29 cellular contexts compared by ENCODE assay signal in genomic region chr3:172115059-172115458, GRCh38.
DNase-seq lines count a peak whose midpoint lies in the region; ATAC-seq, FAIRE-seq and TF ChIP-seq lines count a peak whose summit lies in the region.
"Had no signal": no experiment of that assay in that cellular context is flagged by ENCODE, and none has a peak within 500 bp of the region (broad histone marks: within the 10 kb centered on the region; RNA-seq: fewer than 3 reads in every experiment).

No MANE protein-coding gene starts in this region.

- H3K4me1 ChIP-seq in HepG2 (ENCODE audit: insufficient read depth, low read length): peaks cover 96% of the 10 kb centered on the region
- H3K4me1 ChIP-seq in right lobe of liver: peaks cover 0 to 10% (median 0%) of the 10 kb centered on the region in 4 donors
- peaks cover 4% of the 10 kb centered on the region for H3K4me1 ChIP-seq in RWPE2 (ENCODE audit: insufficient read depth, poor library complexity, severe bottlenecking)
- no peaks in the 10 kb centered on the region for H3K4me1 ChIP-seq in smooth muscle cell (ENCODE audit: low read depth)
- no peaks in the 10 kb centered on the region for H3K4me1 ChIP-seq in trophoblast cell (ENCODE audit: control insufficient read depth in 1 of 2, insufficient read depth in 2 of 2, low read length in 2 of 2)

- DNase-seq in HepG2 (ENCODE audit: low spot score) (no peak), right lobe of liver (no peak), RWPE2 (ENCODE audit: low spot score) (no peak), mesothelial cell of epicardium (ENCODE audit: low spot score in 2 of 2, unreplicated experiment in 2 of 2) (no peak), smooth muscle cell (lab: John Stamatoyannopoulos, UW; ENCODE audit: unreplicated experiment) (no peak), NCI-H526 (lab: John Stamatoyannopoulos, UW) (no peak), trophoblast cell (no peak)
- DNase-seq: 8988T; ACHN; BE2C; Calu3; DMS79 treated with DMSO at 0.1 percent for 48 hours; GF-D8; H9; KBM-7; MV-4-11; NCI-H1105 treated with DMSO at 0.1 percent for 48 hours; NCI-H146; NCI-H1930; NCI-H2107; NCI-H524; NCI-H774; NK-92 treated with Interleukin-12 subunit alpha and Interleukin-12 subunit beta, amount 100 ng/mL, for 24 hours; PC-9; RPMI8226; SHP77 had no signal

- POLR2A ChIA-PET in HepG2 (lab: Yijun Ruan, JAX): no interaction called here

- TF ChIP-seq POLR2A in HepG2 (IDR thresholded peaks at IDR 0.05; ENCODE audit: insufficient read depth in 1 of 2, low read depth in 2 of 2, low read length in 2 of 2) (peak in 1 of 2 experiments; percentile 32; a peak in 1 of 4 replicates), right lobe of liver (IDR thresholded peaks at IDR 0.05) (no peak)

- TF ChIP-seq EP300 in HepG2 (IDR thresholded peaks at IDR 0.05; ENCODE audit: low read depth in 2 of 2, low read length in 2 of 2): no peak
- TF ChIP-seq EP300 in HepG2 (CRISPR knock-in tag; IDR thresholded peaks at IDR 0.05; ENCODE audit: borderline replicate concordance): no peak

- H3K4me1 Mint-ChIP-seq in mesothelial cell of epicardium: peaks cover 7% of the 10 kb centered on the region

- H3K27me3 ChIP-seq in HepG2 (ENCODE audit: control insufficient read depth in 1 of 2, insufficient read depth in 2 of 2, low read length in 2 of 2): no peaks in the 10 kb centered on the region
- no peaks in the 10 kb centered on the region for H3K27me3 ChIP-seq in right lobe of liver
- no peaks in the 10 kb centered on the region for H3K27me3 ChIP-seq in RWPE2 (ENCODE audit: insufficient read depth, poor library complexity, severe bottlenecking)
- H3K27me3 ChIP-seq in smooth muscle cell (ENCODE audit: low read depth): no peaks in the 10 kb centered on the region
- no peaks in the 10 kb centered on the region for H3K27me3 ChIP-seq in trophoblast cell (ENCODE audit: insufficient read depth, low read length)
- H3K27me3 ChIP-seq: BE2C had no signal

- H3K79me1 ChIP-seq in trophoblast cell (ENCODE audit: low read length): no peaks in the 10 kb centered on the region

- H3K4me3 Mint-ChIP-seq in mesothelial cell of epicardium: no peak overlapping the region
- H3K4me3 Mint-ChIP-seq: H9 had no signal

- H3K9ac ChIP-seq in HepG2 (ENCODE audit: insufficient read depth, low read depth, low read length) (no peak overlapping the region), smooth muscle cell (ENCODE audit: low read depth) (no peak overlapping the region), trophoblast cell (ENCODE audit: low read length) (no peak overlapping the region)

- in situ Hi-C loops in HepG2 (cut with HindIII; ENCODE audit: extremely low pct_ligation_motif_present, low pct_unique_long_range_greater_than_20kb): no loop called here

- H3K9me3 ChIP-seq in HepG2 (ENCODE audit: low read length) (no peaks in the 10 kb centered on the region), right lobe of liver (no peaks in the 10 kb centered on the region), RWPE2 (ENCODE audit: severe bottlenecking) (no peaks in the 10 kb centered on the region), smooth muscle cell (replicated peaks; ENCODE audit: low read depth) (no peaks in the 10 kb centered on the region), trophoblast cell (ENCODE audit: insufficient read depth, low read depth, low read length) (no peaks in the 10 kb centered on the region)
- H3K9me3 ChIP-seq: BE2C had no signal

- peak overlapping the region; percentile 32 for H3K27ac Mint-ChIP-seq in mesothelial cell of epicardium

- no peak for TF ChIP-seq CTCF in HepG2 (CRISPR knock-in tag; IDR thresholded peaks at IDR 0.05)
- no peak for TF ChIP-seq CTCF in right lobe of liver (IDR thresholded peaks at IDR 0.05)
- no peak for TF ChIP-seq CTCF in RWPE2 (IDR thresholded peaks at IDR 0.05; ENCODE audit: poor library complexity, severe bottlenecking)
- TF ChIP-seq CTCF in mesothelial cell of epicardium (IDR thresholded peaks at IDR 0.05; ENCODE audit: unreplicated experiment): no peak
- no peak for TF ChIP-seq CTCF in smooth muscle cell (IDR thresholded peaks at IDR 0.05; ENCODE audit: borderline replicate concordance, insufficient read depth, poor library complexity, severe bottlenecking)

- no peak overlapping the region for H2AK5ac ChIP-seq in trophoblast cell (ENCODE audit: low read length)

- no peak overlapping the region for H4K8ac ChIP-seq in trophoblast cell (ENCODE audit: low read depth, low read length)

- no peak overlapping the region for H2BK120ac ChIP-seq in trophoblast cell (ENCODE audit: insufficient read depth, low read length, poor library complexity)

- H2BK5ac ChIP-seq in trophoblast cell (ENCODE audit: low read depth, low read length, poor library complexity): no peak overlapping the region

- no peak overlapping the region for H3K18ac ChIP-seq in trophoblast cell (ENCODE audit: low read length)

- intact Hi-C loops in HepG2 (cut with micrococcal nuclease; ENCODE audit: unreplicated experiment): no loop called here
- intact Hi-C loops in right lobe of liver (cut with DNase I): no loop called here

- ATAC-seq in HepG2: no peak
- ATAC-seq in right lobe of liver: no peak
- ATAC-seq in RWPE2 (ENCODE audit: low read depth): 0 out of 3 replicates have a peak, but pooled peaks have one; percentile 29
- ATAC-seq in GM18861 (IDR thresholded peaks at IDR 0.05; ENCODE audit: unreplicated experiment): no peak

- H3K4me2 ChIP-seq in HepG2 (ENCODE audit: low read depth, low read length) (no peak overlapping the region), smooth muscle cell (no peak overlapping the region), trophoblast cell (ENCODE audit: low read length) (no peak overlapping the region)
- H3K4me2 ChIP-seq: PC-9 had no signal

- peaks cover 95% of the 10 kb centered on the region for H4K20me1 ChIP-seq in HepG2 (ENCODE audit: insufficient read depth, low read length)
- H4K20me1 ChIP-seq in smooth muscle cell (ENCODE audit: low read depth): peaks cover 100% of the 10 kb centered on the region

- no peak overlapping the region for H4K91ac ChIP-seq in trophoblast cell (ENCODE audit: low read depth, low read length)

- no peak overlapping the region for H4K12ac ChIP-seq in trophoblast cell (ENCODE audit: low read depth, low read length)

- peaks cover 48% of the 10 kb centered on the region for H3F3A ChIP-seq in smooth muscle cell (ENCODE audit: low read depth)

- H3K9me3 Mint-ChIP-seq in mesothelial cell of epicardium: no peaks in the 10 kb centered on the region
- H3K9me3 Mint-ChIP-seq: H9 had no signal

- peaks cover 96% of the 10 kb centered on the region for H3K79me2 ChIP-seq in HepG2 (ENCODE audit: insufficient read depth, low read length)
- H3K79me2 ChIP-seq in smooth muscle cell (ENCODE audit: low read depth): peaks cover 100% of the 10 kb centered on the region
- no peaks in the 10 kb centered on the region for H3K79me2 ChIP-seq in trophoblast cell (ENCODE audit: control insufficient read depth, insufficient read depth, low read length, poor library complexity)

- TF ChIP-seq RAD21 in HepG2 (CRISPR knock-in tag; IDR thresholded peaks at IDR 0.05): no peak

- H2AFZ ChIP-seq in HepG2 (ENCODE audit: low read length) (no peak overlapping the region), smooth muscle cell (ENCODE audit: low read depth) (no peak overlapping the region), trophoblast cell (ENCODE audit: insufficient read depth, low read length, poor library complexity) (no peak overlapping the region)
- H2AFZ ChIP-seq: PC-9 had no signal

- H3K4ac ChIP-seq in trophoblast cell (ENCODE audit: low read depth, low read length): no peak overlapping the region

- H2BK12ac ChIP-seq in trophoblast cell (ENCODE audit: low read length): no peak overlapping the region

- H3K27ac ChIP-seq in HepG2 (ENCODE audit: extremely low read length, insufficient read depth, low read length): peak overlapping the region; percentile 2
- no peak overlapping the region for H3K27ac ChIP-seq in right lobe of liver
- no peak overlapping the region for H3K27ac ChIP-seq in RWPE2 (ENCODE audit: poor library complexity, severe bottlenecking)
- H3K27ac ChIP-seq in smooth muscle cell (ENCODE audit: low read depth): peak overlapping the region; percentile 58
- H3K27ac ChIP-seq in trophoblast cell (ENCODE audit: low read depth, low read length): no peak overlapping the region
- H3K27ac ChIP-seq: HL-60 had no signal

- no TSS peak for BruUV-seq in HepG2 (replicated peaks; lab: Mats Ljungman, UMichigan)

- CTCF ChIA-PET in HepG2 (lab: Yijun Ruan, JAX; ENCODE audit: low intra/inter-chr PET ratio, low total read pairs): no interaction called here

- WGBS in HepG2 (ENCODE audit: low lambda C conversion rate): 97% methylated on average over 1 of the region's 1 CpG
- 100% methylated on average over 1 of the region's 1 CpG for WGBS in right lobe of liver (ENCODE audit: insufficient coverage, low coverage, low lambda C conversion rate, missing lambda C conversion rate)
- WGBS in smooth muscle cell (ENCODE audit: low lambda C conversion rate): 94% methylated on average over 1 of the region's 1 CpG
- WGBS in trophoblast cell (ENCODE audit: extremely low coverage, insufficient coverage, insufficient read length): no CpG with 5 or more reads among the region's 1 CpG

- H3K4me3 ChIP-seq in HepG2 (replicated peaks in 1 of 3; ENCODE audit: insufficient read depth in 1 of 3, low read depth in 2 of 3, low read length in 3 of 3) (no peak overlapping the region), right lobe of liver (no peak overlapping the region), RWPE2 (ENCODE audit: severe bottlenecking) (no peak overlapping the region), smooth muscle cell (no peak overlapping the region), trophoblast cell (ENCODE audit: low read depth, low read length) (no peak overlapping the region)
- H3K4me3 ChIP-seq: PC-9 had no signal

- no peaks in the 10 kb centered on the region for H3K27me3 Mint-ChIP-seq in mesothelial cell of epicardium (ENCODE audit: low read depth)

- no peak overlapping the region for H3K14ac ChIP-seq in trophoblast cell (ENCODE audit: low read length)

- peaks cover 21% of the 10 kb centered on the region for H3K36me3 Mint-ChIP-seq in mesothelial cell of epicardium

- H3K36me3 ChIP-seq in HepG2 (replicated peaks in 1 of 2; ENCODE audit: control insufficient read depth in 1 of 2, insufficient read depth in 2 of 2, low read length in 2 of 2) (peaks cover 22 to 76% of the 10 kb centered on the region in 2 experiments), right lobe of liver (peaks cover 0 to 32% (median 8%) of the 10 kb centered on the region in 4 donors), RWPE2 (ENCODE audit: low read depth) (peaks cover 81% of the 10 kb centered on the region), smooth muscle cell (ENCODE audit: low read depth) (peaks cover 9% of the 10 kb centered on the region), trophoblast cell (ENCODE audit: control insufficient read depth in 1 of 2, insufficient read depth in 2 of 2, low read length in 2 of 2) (peaks cover 12 to 18% of the 10 kb centered on the region in 2 experiments)

- no peak overlapping the region for H3K23ac ChIP-seq in trophoblast cell (ENCODE audit: low read length)

- no peak for FAIRE-seq in HepG2 (lab: Jason Lieb, UNC)
- FAIRE-seq: GM12891 had no signal

TF ChIP-seq in HepG2, 621 proteins besides CTCF, POLR2A, EP300 and RAD21 (continues in another document):
- peak; percentile 99 for TF ChIP-seq RBM22 (optimal IDR thresholded peaks at IDR 0.05; ENCODE audit: low read length)
- peak; percentile 19; the same call in 1 of the 2 replicates for TF ChIP-seq POLR2G (IDR thresholded peaks at IDR 0.05; ENCODE audit: low read depth, low read length)
- TF ChIP-seq AGO2 (optimal IDR thresholded peaks at IDR 0.05; ENCODE audit: low read depth, low read length): peak; percentile 13

Comparison
In these comparisons a context has a peak if more than half of its experiments do, and no peak if none do; other contexts are left out.
1. H3K27ac ChIP-seq: peak in HepG2 (single experiment) and smooth muscle cell (single experiment); none in right lobe of liver (0 of 3), RWPE2 (single experiment) and trophoblast cell (single experiment).